Comparison of ENCODE assay signal across 18 cellular contexts in genomic region chr1:117678246-117678977, GRCh38.
DNase-seq lines count a peak whose midpoint lies in the region; ATAC-seq and TF ChIP-seq lines count a peak whose summit lies in the region.
"Had no signal": no experiment of that assay in that cellular context is flagged by ENCODE, and none has a peak within 500 bp of the region (broad histone marks: within the 10 kb centered on the region; RNA-seq: fewer than 3 reads in every experiment).

No MANE protein-coding gene starts in this region.

- H3K9ac ChIP-seq in stomach smooth muscle (ENCODE audit: low read length in 2 of 2), result no peak overlapping the region

- TF ChIP-seq CTCF in adrenal gland (IDR thresholded peaks at IDR 0.05), result no peak

- no peak for TF ChIP-seq POLR2A in adrenal gland (IDR thresholded peaks at IDR 0.05)

- H3K4me1 ChIP-seq in adrenal gland (replicated peaks in 1 of 2) (peaks cover 5 to 14% of the 10 kb centered on the region in 2 donors), stomach smooth muscle (ENCODE audit: control insufficient read depth, insufficient read depth, low read length) (peaks cover 44% of the 10 kb centered on the region)

- 34 to 59% (median 45%) methylated on average over 5 of the region's 5 CpGs for WGBS in adrenal gland, 4 donors

- no peaks in the 10 kb centered on the region for H3K36me3 ChIP-seq in adrenal gland (replicated peaks in 1 of 2)
- H3K36me3 ChIP-seq in stomach smooth muscle (ENCODE audit: control insufficient read depth in 2 of 2, insufficient read depth in 2 of 2, low read length in 2 of 2), result no peaks in the 10 kb centered on the region

- H3K4me3 ChIP-seq in adrenal gland (no peak overlapping the region), stomach smooth muscle (ENCODE audit: low read length in 2 of 2) (peak overlapping the region in 1 of 2 donors; percentile 29)

- H3K27me3 ChIP-seq in adrenal gland, result no peaks in the 10 kb centered on the region
- no peaks in the 10 kb centered on the region for H3K27me3 ChIP-seq in layer of hippocampus (ENCODE audit: control insufficient read depth, insufficient read depth, low read length)
- no peaks in the 10 kb centered on the region for H3K27me3 ChIP-seq in stomach smooth muscle (ENCODE audit: control insufficient read depth in 1 of 2, insufficient read depth in 2 of 2, low read length in 2 of 2)

- DNase-seq in NCI-H345 (lab: John Stamatoyannopoulos, UW) (peak; percentile 7), NCI-H345 treated with DMSO at 0.1 percent for 48 hours (lab: John Stamatoyannopoulos, UW; ENCODE audit: unreplicated experiment) (no peak), adrenal gland (peak; percentile 70 to 90 (median 83)), ureter (ENCODE audit: low spot score) (no peak)
- no peak for DNase-seq in central memory CD4-positive, alpha-beta T cell
- DNase-seq: activated CD4-positive, CD25-positive, alpha-beta regulatory T cell treated with anti-CD3 and anti-CD28 coated beads, Interleukin-2, amount 50 U/mL, for 72 hours; activated effector memory CD4-positive, alpha-beta T cell treated with anti-CD3 and anti-CD28 coated beads, Interleukin-2, amount 50 U/mL, for 16 hours; CD4-positive, CD25-positive, alpha-beta regulatory T cell; DMS79 treated with DMSO at 0.1 percent for 48 hours; foreskin fibroblast; NCI-H1436 treated with DMSO at 0.1 percent for 48 hours; NCI-H446 treated with DMSO at 0.1 percent for 48 hours; SHP77; stimulated activated CD4-positive, alpha-beta T cell treated with anti-CD3 and anti-CD28 coated beads, Interleukin-12 subunit alpha, Interleukin-12 subunit beta, amount 100 ng/mL, for 4 hours; stimulated activated naive B cell treated with anti-CD40 and anti-IgM and Interleukin-4, amounts not matched to agents 10 μg/mL and 1 μg/mL and 100 μg/mL, for 72 hours had no signal

- ATAC-seq in GM21528 (IDR thresholded peaks at IDR 0.05; ENCODE audit: low FRiP score, unreplicated experiment), result no peak
- ATAC-seq: stimulated activated naive B cell treated with anti-CD40 and anti-IgM and Interleukin-4, amounts not matched to agents 10 μg/mL and 1 μg/mL and 100 μg/mL, for 72 hours had no signal

- intact Hi-C loops in adrenal gland (cut with DNase I), result no loop called here

- H3K27ac ChIP-seq in adrenal gland (peak overlapping the region in 3 of 5 donors; percentile 45 to 72 (median 71)), layer of hippocampus (ENCODE audit: low read depth, low read length) (peak overlapping the region; percentile 25), stomach smooth muscle (ENCODE audit: low read length) (peak overlapping the region; percentile 66)

- H3K9me3 ChIP-seq in adrenal gland (replicated peaks in 1 of 3) (no peaks in the 10 kb centered on the region), stomach smooth muscle (ENCODE audit: control insufficient read depth in 2 of 2, low read length in 2 of 2) (no peaks in the 10 kb centered on the region)

Comparison
In these comparisons a context has a peak if more than half of its experiments do, and no peak if none do; other contexts are left out.
1. DNase-seq: peak in NCI-H345 (single experiment) and adrenal gland (7 of 7); none in NCI-H345 treated with DMSO at 0.1 percent for 48 hours (single experiment), central memory CD4-positive, alpha-beta T cell (single experiment) and ureter (single experiment).
2. Peak in every context shown above with its lines, with median percentiles within 50 percentile points of each other: H3K27ac ChIP-seq.